Comparison of ENCODE assay signal across 2 cellular contexts in genomic region chr12:75982974-75983660, GRCh38.
TF ChIP-seq lines count a peak whose summit lies in the region.

No MANE protein-coding gene starts in this region.

TF ChIP-seq in IMR-90, 13 proteins besides CTCF, POLR2A, EP300 and RAD21:
- TF ChIP-seq MXI1 (IDR thresholded peaks at IDR 0.05; ENCODE audit: borderline replicate concordance, low read depth, low read length) (0 out of 2 replicates have a peak, but pooled peaks have one; percentile 27), RFX5 (IDR thresholded peaks at IDR 0.05; ENCODE audit: low read depth, low read length) (no peak)

TF ChIP-seq in H1, 55 proteins besides CTCF, POLR2A, EP300 and RAD21:
- TF ChIP-seq, protein P1, sequence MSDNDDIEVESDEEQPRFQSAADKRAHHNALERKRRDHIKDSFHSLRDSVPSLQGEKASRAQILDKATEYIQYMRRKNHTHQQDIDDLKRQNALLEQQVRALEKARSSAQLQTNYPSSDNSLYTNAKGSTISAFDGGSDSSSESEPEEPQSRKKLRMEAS (IDR thresholded peaks at IDR 0.05), result no peak
- no peak for TF ChIP-seq SIN3A (conservative IDR thresholded peaks at IDR 0.05 in 1 of 2, IDR thresholded peaks at IDR 0.05 in 1 of 2; ENCODE audit: low read depth in 1 of 2, low read length in 2 of 2)
- TF ChIP-seq RXRA (IDR thresholded peaks at IDR 0.05; ENCODE audit: insufficient read depth, low read depth, low read length), result no peak
- no peak for TF ChIP-seq PHF8 (conservative IDR thresholded peaks at IDR 0.05; ENCODE audit: low read depth, low read length)
- no peak for TF ChIP-seq ATF2 (IDR thresholded peaks at IDR 0.05; ENCODE audit: low read length)
- TF ChIP-seq SIX5 (IDR thresholded peaks at IDR 0.05; ENCODE audit: low read depth, low read length), result no peak
- no peak for TF ChIP-seq SP1 (IDR thresholded peaks at IDR 0.05; ENCODE audit: low read depth, low read length)
- TF ChIP-seq, protein P2, sequence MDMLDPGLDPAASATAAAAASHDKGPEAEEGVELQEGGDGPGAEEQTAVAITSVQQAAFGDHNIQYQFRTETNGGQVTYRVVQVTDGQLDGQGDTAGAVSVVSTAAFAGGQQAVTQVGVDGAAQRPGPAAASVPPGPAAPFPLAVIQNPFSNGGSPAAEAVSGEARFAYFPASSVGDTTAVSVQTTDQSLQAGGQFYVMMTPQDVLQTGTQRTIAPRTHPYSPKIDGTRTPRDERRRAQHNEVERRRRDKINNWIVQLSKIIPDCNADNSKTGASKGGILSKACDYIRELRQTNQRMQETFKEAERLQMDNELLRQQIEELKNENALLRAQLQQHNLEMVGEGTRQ (IDR thresholded peaks at IDR 0.05; ENCODE audit: low read length), result no peak
- TF ChIP-seq HDAC6 (IDR thresholded peaks at IDR 0.05; ENCODE audit: low read depth, low read length), result no peak
- no peak for TF ChIP-seq MAFK (IDR thresholded peaks at IDR 0.05; ENCODE audit: low read depth, low read length)
- TF ChIP-seq CHD2 (IDR thresholded peaks at IDR 0.05; ENCODE audit: low read length), result no peak
- no peak for TF ChIP-seq KDM5A (IDR thresholded peaks at IDR 0.05; ENCODE audit: low read length)
- no peak for TF ChIP-seq YY1 (IDR thresholded peaks at IDR 0.05; ENCODE audit: low read depth, low read length)
- TF ChIP-seq, protein P3, sequence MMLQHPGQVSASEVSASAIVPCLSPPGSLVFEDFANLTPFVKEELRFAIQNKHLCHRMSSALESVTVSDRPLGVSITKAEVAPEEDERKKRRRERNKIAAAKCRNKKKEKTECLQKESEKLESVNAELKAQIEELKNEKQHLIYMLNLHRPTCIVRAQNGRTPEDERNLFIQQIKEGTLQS (IDR thresholded peaks at IDR 0.05; ENCODE audit: insufficient read depth, low read depth, low read length), result no peak
